Comparison of ENCODE assay signal across 8 cellular contexts in genomic region chr12:96516472-96517417, GRCh38. TPM values are rescaled to one million over a fixed set of nuclear protein-coding genes. Genes with fewer than 3 reads are reported as not detected.
DNase-seq lines count a peak whose midpoint lies in the region; ATAC-seq, FAIRE-seq and TF ChIP-seq lines count a peak whose summit lies in the region.

No MANE protein-coding gene starts in this region.

- TF ChIP-seq CTCF in VCaP (conservative IDR thresholded peaks at IDR 0.05) (peak; percentile 78), MCF 10A (IDR thresholded peaks at IDR 0.05; ENCODE audit: unreplicated experiment) (peak; percentile 63)

- peak; percentile 95 for FAIRE-seq in islet of Langerhans (lab: Jason Lieb, UNC)

- no TSS peak for BruUV-seq in MCF 10A (replicated peaks; lab: Mats Ljungman, UMichigan)

- intact Hi-C loops in MCF 10A (cut with micrococcal nuclease), result loop anchor here (1.0 to 5.0 kb wide), 4 partner anchors 27 to 454 kb away; partner anchors contain the start of gene CFAP54

- no peak overlapping the region for H3K4me3 Mint-ChIP-seq in MCF 10A (ENCODE audit: unreplicated experiment)

- CTCF ChIA-PET in MCF 10A (lab: Yijun Ruan, JAX), result interaction anchor here (0.5 to 9.1 kb wide), 52 partner anchors 9 to 971 kb away, joined by 3 to 104 read pairs (median 4); partner anchors contain the start of genes CDK17 and CFAP54

- H3K27ac Mint-ChIP-seq in MCF 10A (ENCODE audit: low read depth, unreplicated experiment), result no peak overlapping the region

- peaks cover 8% of the 10 kb centered on the region for H3K4me1 Mint-ChIP-seq in MCF 10A (ENCODE audit: insufficient read depth, unreplicated experiment)

- DNase-seq in activated gamma-delta T cell treated with Interleukin-2 at 50 U/mL for 16 hours (peak; percentile 88), activated gamma-delta T cell (lab: John Stamatoyannopoulos, UW) (no peak), NCI-H2029 treated with DMSO at 0.1 percent for 48 hours (lab: John Stamatoyannopoulos, UW) (peak; percentile 27), MCF 10A (ENCODE audit: unreplicated experiment) (peak; percentile 78)
- DNase-seq in stimulated activated CD4-positive, alpha-beta T cell treated with anti-CD3 and anti-CD28 coated beads, Interleukin-1b, Interleukin-23, amount 100 ng/mL, for 4 hours (ENCODE audit: low read depth in 2 of 2), result peak; percentile 81

- H3K9me3 Mint-ChIP-seq in MCF 10A (ENCODE audit: unreplicated experiment), result no peaks in the 10 kb centered on the region

- POLR2A ChIA-PET in MCF 10A (lab: Yijun Ruan, JAX), result interaction anchor here (0.6 to 3.8 kb wide), 8 partner anchors 117 to 598 kb away, joined by 3 to 37 read pairs (median 3); partner anchors contain the start of genes CDK17 and LTA4H

- peak; percentile 45 for ATAC-seq in HG02884 (IDR thresholded peaks at IDR 0.05; ENCODE audit: unreplicated experiment)

- no peak overlapping the region for H3K27ac ChIP-seq in VCaP

- no peaks in the 10 kb centered on the region for H3K27me3 Mint-ChIP-seq in MCF 10A (ENCODE audit: insufficient read depth, unreplicated experiment)

- H3K36me3 Mint-ChIP-seq in MCF 10A (ENCODE audit: insufficient read depth, unreplicated experiment), result no peaks in the 10 kb centered on the region

RNA-seq across cellular contexts. Expression of gene CFAP54, which starts 27.4 kb away (rescaled TPM):
- total RNA-seq in MCF 10A (2022), result 0.56 and 1.1 TPM in 2 replicates
